8 cellular contexts compared by ENCODE assay signal in genomic region chr3:42443819-42444436, GRCh38. TPM values are rescaled to one million over a fixed set of nuclear protein-coding genes. Genes with fewer than 3 reads are reported as not detected.
DNase-seq lines count a peak whose midpoint lies in the region; ATAC-seq, FAIRE-seq and TF ChIP-seq lines count a peak whose summit lies in the region.

No MANE protein-coding gene starts in this region.

- no peak overlapping the region for H3K4me3 ChIP-seq in lower lobe of right lung

- intact Hi-C loops in lower lobe of right lung (cut with DNase I), result loop anchor here (5.0 kb wide), 1 partner anchor 197 kb away; no protein-coding TSS in a partner anchor

- DNase-seq in GM18507 (ENCODE audit: extremely low spot score, insufficient read length, low read depth), result peak; percentile 54
- peak; percentile 26 for DNase-seq in NCI-H774 (lab: John Stamatoyannopoulos, UW)
- DNase-seq in activated CD4-positive, alpha-beta T cell treated with anti-CD3 and anti-CD28 coated beads, Interleukin-2, amount 50 U/mL, for 4 hours, result peak; percentile 71 to 80
- peak; percentile 46 to 73 for DNase-seq in dermis microvascular lymphatic vessel endothelial cell (ENCODE audit: low read depth in 2 of 2)
- DNase-seq in lower lobe of right lung, result peak; percentile 84
- peak; percentile 69 for DNase-seq in stimulated activated CD8-positive, alpha-beta memory T cell treated with anti-CD3 and anti-CD28 coated beads, Interleukin-12 subunit alpha, Interleukin-12 subunit beta, amount 100 ng/mL, for 1 hour (ENCODE audit: low read depth)

- H3K27me3 ChIP-seq in lower lobe of right lung (ENCODE audit: low read depth), result peaks cover 14% of the 10 kb centered on the region

- no peaks in the 10 kb centered on the region for H3K9me3 ChIP-seq in lower lobe of right lung

- ATAC-seq in HG03432 (IDR thresholded peaks at IDR 0.05; ENCODE audit: unreplicated experiment) (peak; percentile 80), lower lobe of right lung (peak; percentile 93 to 94)

- no peaks in the 10 kb centered on the region for H3K36me3 ChIP-seq in lower lobe of right lung

- peak; percentile 96 for TF ChIP-seq CTCF in 22Rv1 (IDR thresholded peaks at IDR 0.05)
- TF ChIP-seq CTCF in lower lobe of right lung (IDR thresholded peaks at IDR 0.05), result peak; percentile 97

- FAIRE-seq in GM18507 (lab: Jason Lieb, UNC), result peak; percentile 64

- H3K27ac ChIP-seq in 22Rv1 (no peak overlapping the region), lower lobe of right lung (no peak overlapping the region)

- H3K4me1 ChIP-seq in lower lobe of right lung, result peaks cover 10% of the 10 kb centered on the region

RNA-seq across cellular contexts. Expression of gene LYZL4, which starts 33.5 kb away (rescaled TPM):
- total RNA-seq in dermis microvascular lymphatic vessel endothelial cell (not detected in 2 replicates), lower lobe of right lung (not detected)

RNA-seq across cellular contexts. Expression of gene VIPR1, which starts 58.5 kb away (rescaled TPM):
- total RNA-seq in dermis microvascular lymphatic vessel endothelial cell (0.38 TPM in 1 of 2 replicates, not detected in the other), lower lobe of right lung (212 TPM)

Comparison
In these comparisons a context has a peak if more than half of its experiments do, and no peak if none do; other contexts are left out.
1. DNase-seq: peak in every context shown above with its lines; median percentile 84 in lower lobe of right lung; 76 in activated CD4-positive, alpha-beta T cell treated with anti-CD3 and anti-CD28 coated beads, Interleukin-2, amount 50 U/mL, for 4 hours; 69 in stimulated activated CD8-positive, alpha-beta memory T cell treated with anti-CD3 and anti-CD28 coated beads, Interleukin-12 subunit alpha, Interleukin-12 subunit beta, amount 100 ng/mL, for 1 hour; 60 in dermis microvascular lymphatic vessel endothelial cell; 54 in GM18507; 26 in NCI-H774.
2. RNA of gene VIPR1, which starts 58.5 kb away (total RNA-seq): 212 TPM in lower lobe of right lung (single experiment); 0.38 TPM in dermis microvascular lymphatic vessel endothelial cell; every median in the first group is over 100 times any median in the second.